Comparison of ENCODE assay signal across 9 cellular contexts in genomic region chr3:187044206-187044605, GRCh38.
DNase-seq lines count a peak whose midpoint lies in the region; ATAC-seq and TF ChIP-seq lines count a peak whose summit lies in the region.
"Had no signal": no experiment of that assay in that cellular context is flagged by ENCODE, and none has a peak within 500 bp of the region (broad histone marks: within the 10 kb centered on the region; RNA-seq: fewer than 3 reads in every experiment).

No MANE protein-coding gene starts in this region.

- POLR2A ChIA-PET in naive thymus-derived CD4-positive, alpha-beta T cell (lab: Charles Lee): interaction anchor here (0.6 to 14.8 kb wide), 7 partner anchors 10 to 112 kb away, joined by 3 to 226 read pairs (median 3); no protein-coding TSS in a partner anchor
- POLR2A ChIA-PET in WTC11 (lab: Charles Lee): no interaction called here

- no peak overlapping the region; the same call in 1 of the 2 replicates for H3K4me3 ChIP-seq in SK-N-MC
- H3K4me3 ChIP-seq in naive thymus-derived CD4-positive, alpha-beta T cell (ENCODE audit: low read length): no peak overlapping the region
- H3K4me3 ChIP-seq: lower lobe of right lung had no signal

- ATAC-seq in activated T-cell treated with anti-CD3 and anti-CD28 coated beads, Interleukin-2, amount 50 U/mL, for 72 hours (replicated peaks in 1 of 2): no peak
- peak; percentile 61 for ATAC-seq in HG03025 (IDR thresholded peaks at IDR 0.05; ENCODE audit: low FRiP score, unreplicated experiment)
- ATAC-seq in naive thymus-derived CD4-positive, alpha-beta T cell: no peak
- ATAC-seq in WTC11: no peak

- H3K4me1 ChIP-seq in naive thymus-derived CD4-positive, alpha-beta T cell (ENCODE audit: control insufficient read depth in 2 of 2, insufficient read depth in 2 of 2, low read length in 2 of 2): peaks cover 41 to 72% of the 10 kb centered on the region in 2 donors

- peaks cover 1 to 3% of the 10 kb centered on the region in 2 donors for H3K9me3 Mint-ChIP-seq in activated T-cell treated with anti-CD3 and anti-CD28 coated beads, Interleukin-2, amount 50 U/mL, for 72 hours
- peaks cover 0 to 9% (median 1%) of the 10 kb centered on the region in 11 donors for H3K9me3 Mint-ChIP-seq in naive thymus-derived CD4-positive, alpha-beta T cell
- peaks cover 11% of the 10 kb centered on the region for H3K9me3 Mint-ChIP-seq in WTC11

- no peaks in the 10 kb centered on the region for H3K27me3 ChIP-seq in naive thymus-derived CD4-positive, alpha-beta T cell (ENCODE audit: control insufficient read depth in 2 of 2, insufficient read depth in 2 of 2, low read length in 2 of 2)

- peak overlapping the region; percentile 75 to 76 for H3K4me3 Mint-ChIP-seq in activated T-cell treated with anti-CD3 and anti-CD28 coated beads, Interleukin-2, amount 50 U/mL, for 72 hours
- H3K4me3 Mint-ChIP-seq in naive thymus-derived CD4-positive, alpha-beta T cell: peak overlapping the region; percentile 46 to 87 (median 72)
- H3K4me3 Mint-ChIP-seq in WTC11: no peak overlapping the region

- H3K4me1 Mint-ChIP-seq in activated T-cell treated with anti-CD3 and anti-CD28 coated beads, Interleukin-2, amount 50 U/mL, for 72 hours (ENCODE audit: low read depth): peaks cover 99% of the 10 kb centered on the region
- peaks cover 64 to 99% (median 93%) of the 10 kb centered on the region in 7 donors for H3K4me1 Mint-ChIP-seq in naive thymus-derived CD4-positive, alpha-beta T cell
- no peaks in the 10 kb centered on the region for H3K4me1 Mint-ChIP-seq in WTC11

- peak overlapping the region; percentile 86 for H3K27ac Mint-ChIP-seq in activated T-cell treated with anti-CD3 and anti-CD28 coated beads, Interleukin-2, amount 50 U/mL, for 72 hours
- H3K27ac Mint-ChIP-seq in naive thymus-derived CD4-positive, alpha-beta T cell: peak overlapping the region; percentile 28 to 99 (median 89)
- H3K27ac Mint-ChIP-seq in WTC11: no peak overlapping the region

- CTCF ChIA-PET in naive thymus-derived CD4-positive, alpha-beta T cell (lab: Charles Lee): interaction anchor here (0.6 to 1.0 kb wide), 4 partner anchors 14 to 195 kb away, joined by 3 to 5 read pairs (median 3); no protein-coding TSS in a partner anchor
- CTCF ChIA-PET in WTC11 (lab: Charles Lee): interaction anchor here (1.8 kb wide), 1 partner anchor 195 kb away, joined by 5 read pairs; no protein-coding TSS in a partner anchor

- intact Hi-C loops in naive thymus-derived CD4-positive, alpha-beta T cell (cut with micrococcal nuclease): loop anchor here (5.0 kb wide), 4 partner anchors 37 to 262 kb away; partner anchors contain the start of genes EIF4A2 (in 1 of the 2) and RPL39L (in 1 of the 2)

- peak overlapping the region; percentile 77 for H3K27ac ChIP-seq in SK-N-MC
- peak overlapping the region; percentile 49 for H3K27ac ChIP-seq in naive thymus-derived CD4-positive, alpha-beta T cell (ENCODE audit: low read depth, low read length)
- H3K27ac ChIP-seq: lower lobe of right lung had no signal

- TF ChIP-seq CTCF in WTC11 (IDR thresholded peaks at IDR 0.05): no peak

- DNase-seq in activated T-cell treated with anti-CD3 and anti-CD28 coated beads, Interleukin-2, amount 50 U/mL, for 72 hours: no peak
- DNase-seq in activated T-cell treated with anti-CD3 and anti-CD28 coated beads, Interleukin-2, amount 50 U/mL, for 48 hours: no peak
- DNase-seq in SK-N-MC (ENCODE audit: low read depth, low spot score): no peak
- DNase-seq in naive thymus-derived CD4-positive, alpha-beta T cell: no peak
- DNase-seq in T1000 (lab: John Stamatoyannopoulos, UW): no peak
- DNase-seq in stimulated activated CD4-positive, alpha-beta T cell treated with anti-CD3 and anti-CD28 coated beads, Interleukin-4, amount 100 ng/mL, for 1 hour: no peak
- DNase-seq in WTC11 (ENCODE audit: low spot score): no peak
- DNase-seq: lower lobe of right lung had no signal

- H3K36me3 Mint-ChIP-seq in activated T-cell treated with anti-CD3 and anti-CD28 coated beads, Interleukin-2, amount 50 U/mL, for 72 hours (ENCODE audit: insufficient read depth in 2 of 2): peaks cover 37 to 67% of the 10 kb centered on the region in 2 donors
- peaks cover 36 to 86% (median 78%) of the 10 kb centered on the region in 5 donors for H3K36me3 Mint-ChIP-seq in naive thymus-derived CD4-positive, alpha-beta T cell
- H3K36me3 Mint-ChIP-seq in WTC11: peaks cover 80% of the 10 kb centered on the region

- H3K9ac ChIP-seq in SK-N-MC (ENCODE audit: insufficient read length): no peak overlapping the region

- H3K36me3 ChIP-seq in SK-N-MC (ENCODE audit: insufficient read depth, low read length): peaks cover 24% of the 10 kb centered on the region; the same call in 1 of the 2 replicates
- H3K36me3 ChIP-seq in naive thymus-derived CD4-positive, alpha-beta T cell (ENCODE audit: control insufficient read depth in 2 of 3, insufficient read depth in 3 of 3, low read length in 3 of 3): peaks cover 5 to 63% (median 36%) of the 10 kb centered on the region in 3 experiments

- no peaks in the 10 kb centered on the region for H3K27me3 Mint-ChIP-seq in activated T-cell treated with anti-CD3 and anti-CD28 coated beads, Interleukin-2, amount 50 U/mL, for 72 hours (ENCODE audit: low read depth)
- no peaks in the 10 kb centered on the region for H3K27me3 Mint-ChIP-seq in naive thymus-derived CD4-positive, alpha-beta T cell
- no peaks in the 10 kb centered on the region for H3K27me3 Mint-ChIP-seq in WTC11 (ENCODE audit: low read depth)

- no peaks in the 10 kb centered on the region for H3K9me3 ChIP-seq in SK-N-MC (ENCODE audit: low read depth, low read length)
- H3K9me3 ChIP-seq in naive thymus-derived CD4-positive, alpha-beta T cell (ENCODE audit: control insufficient read depth in 2 of 3, low read length in 3 of 3): no peaks in the 10 kb centered on the region
- H3K9me3 ChIP-seq: lower lobe of right lung had no signal

TF ChIP-seq in WTC11, 78 proteins besides CTCF, POLR2A, EP300 and RAD21 (continues in another document):
- TF ChIP-seq ZNF423 (CRISPR knock-in tag; IDR thresholded peaks at IDR 0.05) (no peak), ATF2 (CRISPR knock-in tag; IDR thresholded peaks at IDR 0.05; ENCODE audit: borderline replicate concordance, low read depth) (no peak)
- TF ChIP-seq, protein P1, sequence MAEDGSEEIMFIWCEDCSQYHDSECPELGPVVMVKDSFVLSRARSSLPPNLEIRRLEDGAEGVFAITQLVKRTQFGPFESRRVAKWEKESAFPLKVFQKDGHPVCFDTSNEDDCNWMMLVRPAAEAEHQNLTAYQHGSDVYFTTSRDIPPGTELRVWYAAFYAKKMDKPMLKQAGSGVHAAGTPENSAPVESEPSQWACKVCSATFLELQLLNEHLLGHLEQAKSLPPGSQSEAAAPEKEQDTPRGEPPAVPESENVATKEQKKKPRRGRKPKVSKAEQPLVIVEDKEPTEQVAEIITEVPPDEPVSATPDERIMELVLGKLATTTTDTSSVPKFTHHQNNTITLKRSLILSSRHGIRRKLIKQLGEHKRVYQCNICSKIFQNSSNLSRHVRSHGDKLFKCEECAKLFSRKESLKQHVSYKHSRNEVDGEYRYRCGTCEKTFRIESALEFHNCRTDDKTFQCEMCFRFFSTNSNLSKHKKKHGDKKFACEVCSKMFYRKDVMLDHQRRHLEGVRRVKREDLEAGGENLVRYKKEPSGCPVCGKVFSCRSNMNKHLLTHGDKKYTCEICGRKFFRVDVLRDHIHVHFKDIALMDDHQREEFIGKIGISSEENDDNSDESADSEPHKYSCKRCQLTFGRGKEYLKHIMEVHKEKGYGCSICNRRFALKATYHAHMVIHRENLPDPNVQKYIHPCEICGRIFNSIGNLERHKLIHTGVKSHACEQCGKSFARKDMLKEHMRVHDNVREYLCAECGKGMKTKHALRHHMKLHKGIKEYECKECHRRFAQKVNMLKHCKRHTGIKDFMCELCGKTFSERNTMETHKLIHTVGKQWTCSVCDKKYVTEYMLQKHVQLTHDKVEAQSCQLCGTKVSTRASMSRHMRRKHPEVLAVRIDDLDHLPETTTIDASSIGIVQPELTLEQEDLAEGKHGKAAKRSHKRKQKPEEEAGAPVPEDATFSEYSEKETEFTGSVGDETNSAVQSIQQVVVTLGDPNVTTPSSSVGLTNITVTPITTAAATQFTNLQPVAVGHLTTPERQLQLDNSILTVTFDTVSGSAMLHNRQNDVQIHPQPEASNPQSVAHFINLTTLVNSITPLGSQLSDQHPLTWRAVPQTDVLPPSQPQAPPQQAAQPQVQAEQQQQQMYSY (CRISPR knock-in tag; IDR thresholded peaks at IDR 0.05): no peak
